1 cellular context compared by ENCODE assay signal in genomic region chr3:77248420-77248819, GRCh38.
TF ChIP-seq lines count a peak whose summit lies in the region.

No MANE protein-coding gene starts in this region.

TF ChIP-seq in HepG2, 621 proteins besides CTCF, POLR2A, EP300 and RAD21 (continued from another document):
- no peak for TF ChIP-seq MXD1 (CRISPR knock-in tag; IDR thresholded peaks at IDR 0.05)
